ENCODE assay signal across 8 cellular contexts in the genomic region with DNA sequence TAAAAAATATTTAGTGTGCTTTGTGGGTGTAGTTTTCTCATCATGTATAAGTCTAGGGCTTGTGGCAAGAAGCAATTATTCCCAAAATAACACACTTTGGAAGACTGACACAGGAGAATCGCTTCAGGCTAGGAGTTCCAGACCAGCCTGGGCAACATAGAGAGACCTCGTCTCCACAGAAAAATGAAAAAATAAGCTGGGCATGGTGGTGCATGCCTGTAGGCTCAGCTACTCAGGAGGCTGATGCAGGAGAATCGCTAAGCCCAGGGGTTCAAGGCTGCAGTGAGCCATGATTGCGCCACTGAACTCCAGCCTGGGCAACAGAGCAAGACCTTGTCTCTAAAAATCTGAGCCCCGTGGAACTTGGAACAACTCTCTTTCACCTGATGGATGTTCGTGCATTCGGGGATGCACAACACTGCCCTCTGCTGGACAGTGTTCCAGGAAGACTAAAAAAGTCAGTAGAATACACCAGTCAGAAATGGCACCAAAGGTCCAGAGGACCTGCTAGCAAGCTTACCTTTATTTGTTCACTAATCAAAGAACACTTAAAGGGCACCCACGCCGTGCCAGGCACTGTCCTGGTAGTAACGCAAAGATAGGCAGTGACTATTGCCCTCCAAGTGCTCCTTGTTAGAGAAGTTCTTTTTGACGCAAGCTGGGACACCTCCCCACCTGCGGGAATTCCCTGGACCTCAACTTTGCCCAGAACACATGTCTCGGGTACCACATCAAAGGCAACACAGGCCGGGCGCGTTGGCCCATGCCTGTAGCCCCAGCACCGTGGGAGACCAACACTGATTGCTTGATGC.
DNase-seq lines count a peak whose midpoint lies in the region; ATAC-seq and TF ChIP-seq lines count a peak whose summit lies in the region.

No MANE protein-coding gene starts in this region.

- no peaks in the 10 kb centered on the region for H3K36me3 ChIP-seq in MG63

- ATAC-seq in GM21723 (IDR thresholded peaks at IDR 0.05; ENCODE audit: unreplicated experiment): no peak

- DNase-seq in activated gamma-delta T cell treated with Interleukin-2 at 50 U/mL for 16 hours (peak; percentile 36), activated gamma-delta T cell (lab: John Stamatoyannopoulos, UW) (no peak), MG63 (peak; percentile 6), SW480 (ENCODE audit: low spot score) (peak; percentile 73), immature natural killer cell (peak; percentile 11 to 34 (median 26))
- peak; percentile 8 for DNase-seq in stimulated activated CD4-positive, alpha-beta T cell treated with anti-CD3 and anti-CD28 coated beads, Interleukin-2, amount 100 ng/mL, for 4 hours (ENCODE audit: low read depth)

- no peaks in the 10 kb centered on the region for H3K27me3 ChIP-seq in MG63

- no peak overlapping the region for H3K27ac Mint-ChIP-seq in brain
- H3K27ac Mint-ChIP-seq in immature natural killer cell: no peak overlapping the region

- peak; percentile 66 to 84 for TF ChIP-seq CTCF in brain (conservative IDR thresholded peaks at IDR 0.05)

- H3K4me3 ChIP-seq in MG63: no peak overlapping the region

- no peaks in the 10 kb centered on the region for H3K27me3 Mint-ChIP-seq in brain
- H3K27me3 Mint-ChIP-seq in immature natural killer cell (ENCODE audit: low read depth in 3 of 3): peaks cover 0 to 7% (median 5%) of the 10 kb centered on the region in 3 donors

- peaks cover 8% of the 10 kb centered on the region for H3K4me1 Mint-ChIP-seq in brain
- H3K4me1 Mint-ChIP-seq in immature natural killer cell: peaks cover 8 to 11% of the 10 kb centered on the region in 2 donors

- H3K4me3 Mint-ChIP-seq in brain (no peak overlapping the region), immature natural killer cell (no peak overlapping the region)

- no peaks in the 10 kb centered on the region for H3K36me3 Mint-ChIP-seq in brain
- H3K36me3 Mint-ChIP-seq in immature natural killer cell: peaks cover 0 to 4% (median 0%) of the 10 kb centered on the region in 3 donors

- H3K9me3 Mint-ChIP-seq in brain: peaks cover 10 to 17% (median 12%) of the 10 kb centered on the region in 5 experiments
- peaks cover 0 to 15% (median 8%) of the 10 kb centered on the region in 6 donors for H3K9me3 Mint-ChIP-seq in immature natural killer cell

- H3K9me3 ChIP-seq in MG63: no peaks in the 10 kb centered on the region
